ENCODE assay signal across 8 cellular contexts in genomic region chr6:31834367-31834703, GRCh38. TPM values are rescaled to one million over a fixed set of nuclear protein-coding genes. Genes with fewer than 3 reads are reported as not detected.
DNase-seq lines count a peak whose midpoint lies in the region; ATAC-seq, FAIRE-seq and TF ChIP-seq lines count a peak whose summit lies in the region.

No MANE protein-coding gene starts in this region.

- H4K20me1 ChIP-seq in astrocyte (ENCODE audit: insufficient read depth, low read length): peaks cover 44% of the 10 kb centered on the region

- H3K4me3 ChIP-seq in LNCaP clone FGC (ENCODE audit: low read depth, low read length): peak overlapping the region; percentile 80
- peak overlapping the region; percentile 93 for H3K4me3 ChIP-seq in astrocyte (ENCODE audit: insufficient read depth, low read depth, low read length)
- H3K4me3 ChIP-seq in right cardiac atrium (ENCODE audit: low read length): peak overlapping the region; percentile 98
- peak overlapping the region; percentile 86 for H3K4me3 ChIP-seq in psoas muscle

- H3K27ac Mint-ChIP-seq in astrocyte (ENCODE audit: unreplicated experiment): peak overlapping the region; percentile 100

- peaks cover 28% of the 10 kb centered on the region for H3K36me3 Mint-ChIP-seq in astrocyte (ENCODE audit: low read depth, unreplicated experiment)

- 1% methylated on average over 28 of the region's 28 CpGs for WGBS in right cardiac atrium
- 0 to 1% (median 0%) methylated on average over 28 of the region's 28 CpGs for WGBS in psoas muscle, 3 donors

- no peaks in the 10 kb centered on the region for H3K9me3 ChIP-seq in astrocyte (ENCODE audit: insufficient read depth, low read depth, low read length)
- H3K9me3 ChIP-seq in right cardiac atrium (ENCODE audit: control insufficient read depth, low read length): no peaks in the 10 kb centered on the region
- no peaks in the 10 kb centered on the region for H3K9me3 ChIP-seq in psoas muscle

- no peak for FAIRE-seq in astrocyte (lab: Jason Lieb, UNC)

- H3K79me2 ChIP-seq in astrocyte (ENCODE audit: insufficient read depth, low read length): peaks cover 76% of the 10 kb centered on the region

- peaks cover 17% of the 10 kb centered on the region for H3K4me1 Mint-ChIP-seq in astrocyte (ENCODE audit: low read depth, unreplicated experiment)

- peak overlapping the region; percentile 77 for H2AFZ ChIP-seq in astrocyte (ENCODE audit: low read depth, low read length)

- no peak for TF ChIP-seq CTCF in LNCaP clone FGC (IDR thresholded peaks at IDR 0.05; ENCODE audit: control insufficient read depth, extremely low read depth, insufficient read depth)
- no peak for TF ChIP-seq CTCF in astrocyte (IDR thresholded peaks at IDR 0.05; ENCODE audit: insufficient read depth, low read depth, low read length)
- TF ChIP-seq CTCF in psoas muscle (IDR thresholded peaks at IDR 0.05): no peak

- peak overlapping the region; percentile 91 for H3K9ac ChIP-seq in astrocyte (ENCODE audit: low read length)

- DNase-seq in AML-193 (lab: John Stamatoyannopoulos, UW) (peak; percentile 92 to 93), GM19238 (ENCODE audit: insufficient read length, low spot score) (peak; percentile 71), LNCaP clone FGC (ENCODE audit: low read depth) (peak; percentile 63), RPMI7951 (ENCODE audit: low read depth) (peak; percentile 90), astrocyte (ENCODE audit: low read depth) (peak; percentile 57), right cardiac atrium (peak; percentile 88 to 96 (median 95)), psoas muscle (peak; percentile 89 to 94)

- no peaks in the 10 kb centered on the region for H3K27me3 ChIP-seq in astrocyte (ENCODE audit: insufficient read depth, low read length)
- no peaks in the 10 kb centered on the region for H3K27me3 ChIP-seq in right cardiac atrium (ENCODE audit: control insufficient read depth, insufficient read depth)
- no peaks in the 10 kb centered on the region for H3K27me3 ChIP-seq in psoas muscle (ENCODE audit: insufficient read depth in 3 of 3, low read length in 2 of 3)

- ATAC-seq in right cardiac atrium (peak; percentile 93 to 94), psoas muscle (peak; percentile 85 to 89 (median 86)), GM21528 (IDR thresholded peaks at IDR 0.05; ENCODE audit: low FRiP score, unreplicated experiment) (no peak)

- peak overlapping the region; percentile 96 for H3K27ac ChIP-seq in astrocyte (ENCODE audit: low read depth, low read length)
- peak overlapping the region; percentile 99 for H3K27ac ChIP-seq in right cardiac atrium (ENCODE audit: low read length)
- H3K27ac ChIP-seq in psoas muscle: peak overlapping the region; percentile 90

- H3K36me3 ChIP-seq in astrocyte (ENCODE audit: insufficient read depth, low read length) (peaks cover 22% of the 10 kb centered on the region), psoas muscle (ENCODE audit: insufficient read depth in 1 of 2, low read depth in 1 of 2) (peaks cover 8 to 33% of the 10 kb centered on the region in 2 donors)

- intact Hi-C loops in right cardiac atrium (cut with DNase I) (loop anchor here in 2 of 4 donors (10.0 kb wide), 2 partner anchors 100 to 110 kb away; partner anchors contain the start of genes CLIC1 (in 1 of the 2), DDAH2 (in 1 of the 2), LY6G6C (in 1 of the 2) and MPIG6B (in 1 of the 2)), psoas muscle (cut with DNase I) (loop anchor here (2.0 to 10.0 kb wide), 6 partner anchors 28 to 290 kb away; partner anchors contain the start of genes ATP6V1G2 (in 1 of the 2), DDX39B (in 1 of the 2), EHMT2 (in 1 of the 2) and LY6G5C (in 1 of the 2))

- H3K9me3 Mint-ChIP-seq in astrocyte (ENCODE audit: unreplicated experiment): no peaks in the 10 kb centered on the region

- H3K4me1 ChIP-seq in astrocyte (ENCODE audit: insufficient read depth, low read length) (peaks cover 34% of the 10 kb centered on the region), right cardiac atrium (ENCODE audit: control insufficient read depth, insufficient read depth, low read length) (peaks cover 8% of the 10 kb centered on the region), psoas muscle (peaks cover 46% of the 10 kb centered on the region)

- H3K27me3 Mint-ChIP-seq in astrocyte (ENCODE audit: low read depth, unreplicated experiment): no peaks in the 10 kb centered on the region

- H3K4me2 ChIP-seq in astrocyte (ENCODE audit: low read length): peak overlapping the region; percentile 100

- peak overlapping the region; percentile 97 for H3K4me3 Mint-ChIP-seq in astrocyte (ENCODE audit: unreplicated experiment)

RNA-seq across cellular contexts. Expression of gene HSPA1B, which starts 6.8 kb away (rescaled TPM):
- total RNA-seq in RPMI7951 (2014; rRNA removed; shearing (Covaris generic)): 82.1 and 101 TPM in 2 replicates
- total RNA-seq in astrocyte (64.9 and 77.2 TPM in 2 replicates), right cardiac atrium (100 to 1,000 TPM; 110 to 299 (median 197) TPM), psoas muscle (100 to 1,000 TPM; 199 to 721 (median 347) TPM)
- polyA plus RNA-seq in right cardiac atrium (114 TPM), psoas muscle (100 to 1,000 TPM in 2 of 3 donors, 10 to 100 TPM in 1; 19.4 to 148 (median 104) TPM)

RNA-seq across cellular contexts. Expression of gene HSPA1A, which starts 19.0 kb away (rescaled TPM):
- total RNA-seq in RPMI7951 (2014; rRNA removed; shearing (Covaris generic)): 141 and 155 TPM in 2 replicates
- total RNA-seq in astrocyte: 52.6 and 52.7 TPM in 2 replicates
- total RNA-seq in right cardiac atrium: 100 to 1,000 TPM; 167 to 328 (median 273) TPM
- 321 TPM for polyA plus RNA-seq in right cardiac atrium
- 100 to 1,000 TPM; 241 to 940 (median 407) TPM for total RNA-seq in psoas muscle
- polyA plus RNA-seq in psoas muscle: 100 to 1,000 TPM in 2 of 3 donors, 10 to 100 TPM in 1; 37.1 to 319 (median 203) TPM

RNA-seq across cellular contexts. Expression of gene HSPA1L, which starts 19.3 kb away (rescaled TPM):
- 0.68 and 0.84 TPM in 2 replicates for total RNA-seq in RPMI7951 (2014; rRNA removed; shearing (Covaris generic))
- 0.98 and 1.1 TPM in 2 replicates for total RNA-seq in astrocyte
- 1 to 10 TPM; 1.6 to 2.8 (median 2.2) TPM for total RNA-seq in right cardiac atrium
- polyA plus RNA-seq in right cardiac atrium: 2.0 TPM
- 1 to 10 TPM; 2.5 to 6.2 (median 4.4) TPM for total RNA-seq in psoas muscle
- polyA plus RNA-seq in psoas muscle: 10 to 100 TPM in 1 of 3 donors, 1 to 10 TPM in 1, under 1 TPM in 1; 0.86 to 23.1 (median 3.3) TPM

RNA-seq across cellular contexts. Expression of gene LSM2, which starts 27.6 kb away (rescaled TPM):
- total RNA-seq in RPMI7951 (2014; rRNA removed; shearing (Covaris generic)): 145 and 164 TPM in 2 replicates
- total RNA-seq in astrocyte: 43.8 and 44.0 TPM in 2 replicates
- total RNA-seq in right cardiac atrium: 10 to 100 TPM; 22.8 to 27.3 (median 23.8) TPM
- 27.0 TPM for polyA plus RNA-seq in right cardiac atrium
- 10 to 100 TPM; 19.5 to 42.9 (median 28.7) TPM for total RNA-seq in psoas muscle
- 10 to 100 TPM; 35.3 to 92.1 (median 44.2) TPM for polyA plus RNA-seq in psoas muscle

RNA-seq across cellular contexts. Expression of gene NEU1, which starts 28.3 kb away (rescaled TPM):
- total RNA-seq in RPMI7951 (2014; rRNA removed; shearing (Covaris generic)): 55.3 and 66.7 TPM in 2 replicates
- total RNA-seq in astrocyte (45.0 and 47.3 TPM in 2 replicates), right cardiac atrium (10 to 100 TPM; 18.5 to 28.2 (median 22.7) TPM), psoas muscle (10 to 100 TPM; 14.2 to 20.6 (median 18.6) TPM)
- polyA plus RNA-seq in right cardiac atrium (26.0 TPM), psoas muscle (10 to 100 TPM; 25.2 to 39.8 (median 29.4) TPM)
